8 cellular contexts compared by ENCODE assay signal in the genomic region with DNA sequence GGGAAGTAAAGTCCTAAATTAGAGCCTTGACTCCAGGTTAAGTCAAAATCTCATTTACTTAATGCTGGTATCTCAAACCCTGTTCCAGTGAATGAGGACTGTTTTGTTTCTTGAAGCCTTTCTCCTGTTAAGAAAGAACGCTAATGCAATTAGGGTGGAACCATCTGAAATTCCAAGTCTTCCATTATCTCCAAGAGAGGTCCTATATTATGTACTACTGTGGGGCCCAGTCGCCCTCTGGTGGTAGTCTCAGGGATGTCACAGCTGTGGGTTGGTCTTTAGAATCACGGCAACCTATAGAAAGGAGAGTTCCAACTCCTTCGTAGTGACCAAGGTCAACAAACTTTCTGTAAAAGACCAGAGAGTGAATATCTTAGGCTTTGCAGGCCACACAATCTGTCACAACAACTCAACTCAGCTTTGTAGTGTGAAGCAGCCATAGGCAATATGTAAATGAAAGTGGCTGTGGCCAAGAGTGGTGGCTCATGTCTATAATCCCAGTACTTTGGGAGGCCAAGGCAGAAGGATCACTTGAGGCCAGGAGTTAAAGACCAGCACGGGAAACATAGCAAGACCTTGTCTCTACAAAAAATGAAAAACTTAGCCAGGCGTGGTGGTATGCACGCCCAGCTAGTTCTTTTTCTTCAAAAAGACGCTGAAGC. TPM values are rescaled to one million over a fixed set of nuclear protein-coding genes. Genes with fewer than 3 reads are reported as not detected.
DNase-seq lines count a peak whose midpoint lies in the region; ATAC-seq, FAIRE-seq and TF ChIP-seq lines count a peak whose summit lies in the region.

No MANE protein-coding gene starts in this region.

- TF ChIP-seq POLR2A in HepG2 (IDR thresholded peaks at IDR 0.05; ENCODE audit: insufficient read depth in 1 of 2, low read depth in 2 of 2, low read length in 2 of 2): no peak

- POLR2A ChIA-PET in HepG2 (lab: Yijun Ruan, JAX): interaction anchor here (1.4 kb wide), 1 partner anchor 9 kb away, joined by 10 read pairs; the partner anchor contains the start of gene RPP38

- H3K4me1 ChIP-seq in HepG2 (ENCODE audit: insufficient read depth, low read length): peaks cover 20% of the 10 kb centered on the region

- no peak for TF ChIP-seq EP300 in HepG2 (IDR thresholded peaks at IDR 0.05; ENCODE audit: low read depth in 2 of 2, low read length in 2 of 2)
- no peak for TF ChIP-seq EP300 in HepG2 (CRISPR knock-in tag; IDR thresholded peaks at IDR 0.05; ENCODE audit: borderline replicate concordance)

- TF ChIP-seq RAD21 in HepG2 (CRISPR knock-in tag; IDR thresholded peaks at IDR 0.05): peak; percentile 58; the same call in 1 of the 2 replicates

- no peaks in the 10 kb centered on the region for H3K9me3 Mint-ChIP-seq in central memory CD8-positive, alpha-beta T cell

- no peak overlapping the region for H2AFZ ChIP-seq in HepG2 (ENCODE audit: low read length)

- ATAC-seq in HG02798 (IDR thresholded peaks at IDR 0.05; ENCODE audit: poor library complexity, unreplicated experiment): peak; percentile 82
- peak; percentile 91 for ATAC-seq in central memory CD8-positive, alpha-beta T cell (replicated peaks; ENCODE audit: extremely low read depth, poor library complexity, severe bottlenecking)
- ATAC-seq in HepG2: peak; percentile 90

- no peak overlapping the region for H3K27ac ChIP-seq in HepG2 (ENCODE audit: extremely low read length, insufficient read depth, low read length)

- FAIRE-seq in HepG2 (lab: Jason Lieb, UNC): peak; percentile 68

- no peaks in the 10 kb centered on the region for H3K4me1 Mint-ChIP-seq in central memory CD8-positive, alpha-beta T cell

- no peaks in the 10 kb centered on the region for H3K27me3 Mint-ChIP-seq in central memory CD8-positive, alpha-beta T cell

- H3K79me2 ChIP-seq in HepG2 (ENCODE audit: insufficient read depth, low read length): peaks cover 2% of the 10 kb centered on the region

- 67% methylated on average over 8 of the region's 8 CpGs for WGBS in HepG2 (ENCODE audit: low lambda C conversion rate)

- CTCF ChIA-PET in HepG2 (lab: Yijun Ruan, JAX; ENCODE audit: low intra/inter-chr PET ratio, low total read pairs): interaction anchor here (0.6 kb wide), 1 partner anchor 115 kb away, joined by 3 read pairs; no protein-coding TSS in a partner anchor

- H3K4me3 Mint-ChIP-seq in central memory CD8-positive, alpha-beta T cell: no peak overlapping the region

- no peak overlapping the region for H3K9ac ChIP-seq in HepG2 (ENCODE audit: insufficient read depth, low read depth, low read length)

- no peak overlapping the region for H3K4me3 ChIP-seq in HepG2 (replicated peaks in 1 of 3; ENCODE audit: insufficient read depth in 1 of 3, low read depth in 2 of 3, low read length in 3 of 3)

- H3K27me3 ChIP-seq in HepG2 (ENCODE audit: control insufficient read depth in 1 of 2, insufficient read depth in 2 of 2, low read length in 2 of 2): no peaks in the 10 kb centered on the region

- no peaks in the 10 kb centered on the region for H4K20me1 ChIP-seq in HepG2 (ENCODE audit: insufficient read depth, low read length)

- no peak overlapping the region for H3K27ac Mint-ChIP-seq in central memory CD8-positive, alpha-beta T cell (ENCODE audit: low read depth)

- peaks cover 11 to 40% of the 10 kb centered on the region in 2 experiments; a peak in 4 of 5 replicates for H3K36me3 ChIP-seq in HepG2 (replicated peaks in 1 of 2; ENCODE audit: control insufficient read depth in 1 of 2, insufficient read depth in 2 of 2, low read length in 2 of 2)

- H3K4me2 ChIP-seq in HepG2 (ENCODE audit: low read depth, low read length): no peak overlapping the region

- BruUV-seq in HepG2 (replicated peaks; lab: Mats Ljungman, UMichigan): no TSS peak

- in situ Hi-C loops in HepG2 (cut with HindIII; ENCODE audit: extremely low pct_ligation_motif_present, low pct_unique_long_range_greater_than_20kb): loop anchor here (10.0 kb wide), 2 partner anchors 112 to 142 kb away; no protein-coding TSS in a partner anchor

- intact Hi-C loops in HepG2 (cut with micrococcal nuclease; ENCODE audit: unreplicated experiment): loop anchor here (1.0 to 10.0 kb wide), 3 partner anchors 58 to 154 kb away; partner anchors contain the start of genes DCLRE1C and NMT2

- H3K9me3 ChIP-seq in HepG2 (ENCODE audit: low read length): no peaks in the 10 kb centered on the region

- TF ChIP-seq CTCF in HepG2 (CRISPR knock-in tag; IDR thresholded peaks at IDR 0.05): peak; percentile 88

- peak; percentile 0 for DNase-seq in NCI-H2107 (lab: John Stamatoyannopoulos, UW)
- DNase-seq in NCI-H2107 treated with DMSO at 0.1 percent for 48 hours (lab: John Stamatoyannopoulos, UW; ENCODE audit: unreplicated experiment): no peak
- peak; percentile 52 for DNase-seq in NCI-H2227 treated with DMSO at 0.1 percent for 48 hours (lab: John Stamatoyannopoulos, UW)
- DNase-seq in activated CD4-positive, alpha-beta T cell treated with anti-CD3 and anti-CD28 coated beads for 1 hour: peak; percentile 45
- DNase-seq in central memory CD8-positive, alpha-beta T cell (ENCODE audit: low spot score in 2 of 2): peak; percentile 40 to 53
- DNase-seq in HepG2 (ENCODE audit: low spot score): peak; percentile 66
- DNase-seq in stimulated activated CD4-positive, alpha-beta T cell treated with anti-CD3 and anti-CD28 coated beads, TNF-alpha, amount 100 ng/mL, for 24 hours (ENCODE audit: low read depth in 3 of 3): peak; percentile 42 to 66 (median 45)

- peaks cover 69% of the 10 kb centered on the region for H3K36me3 Mint-ChIP-seq in central memory CD8-positive, alpha-beta T cell (ENCODE audit: insufficient read depth)

TF ChIP-seq in HepG2, 621 proteins besides CTCF, POLR2A, EP300 and RAD21 (continues in another document):
- TF ChIP-seq MXI1 (IDR thresholded peaks at IDR 0.05; ENCODE audit: borderline replicate concordance, low read depth, low read length): no peak
- peak; percentile 11 for TF ChIP-seq XRCC5 (optimal IDR thresholded peaks at IDR 0.05; ENCODE audit: low read length)
- peak; percentile 23; the same call in 1 of the 2 replicates for TF ChIP-seq GATAD2A (CRISPR knock-in tag; IDR thresholded peaks at IDR 0.05)

RNA-seq across cellular contexts. Expression of gene RPP38, which starts 9.3 kb away (rescaled TPM):
- total RNA-seq in HepG2 (2016; rRNA removed; fragmentation: Illumina TruSeq; extraction: Trizol): 16.4 and 17.7 TPM in 2 replicates
- 10.8 and 11.2 TPM in 2 replicates for total RNA-seq in HepG2 (2016; cell fraction: cytosol; rRNA removed; fragmentation: Illumina TruSeq; extraction: Trizol; ENCODE audit: low read depth)
- total RNA-seq in HepG2 (2016; cell fraction: insoluble cytoplasmic fraction; rRNA removed; fragmentation: Illumina TruSeq; extraction: Trizol): 15.4 and 17.2 TPM in 2 replicates
- total RNA-seq in HepG2 (2016; cell fraction: membrane; rRNA removed; fragmentation: Illumina TruSeq; extraction: Trizol): 14.8 and 16.0 TPM in 2 replicates
- total RNA-seq in HepG2 (2016; cell fraction: nucleus; rRNA removed; fragmentation: Illumina TruSeq; extraction: Trizol): 9.0 and 9.2 TPM in 2 replicates
- polyA plus RNA-seq in HepG2 (2011; rRNA removed): 11.7 TPM in 2 replicates
- polyA plus RNA-seq in HepG2 (2011; cell fraction: cytosol; rRNA removed): 10.2 and 13.0 TPM in 2 replicates
- polyA plus RNA-seq in HepG2 (2011; cell fraction: nucleus; rRNA removed): 4.3 and 6.1 TPM in 2 replicates
- 10.0 and 11.5 TPM in 2 replicates for polyA plus RNA-seq in HepG2 (2012)
- 8.4 and 12.5 TPM in 2 replicates for polyA plus RNA-seq in HepG2 (2016; cell fraction: cytosol; fragmentation: Illumina TruSeq; extraction: Trizol; ENCODE audit: low read depth)
- 19.6 and 21.6 TPM in 2 replicates for polyA plus RNA-seq in HepG2 (2016; cell fraction: insoluble cytoplasmic fraction; fragmentation: Illumina TruSeq; extraction: Trizol; ENCODE audit: low read depth)
- polyA plus RNA-seq in HepG2 (2016; cell fraction: membrane; fragmentation: Illumina TruSeq; extraction: Trizol; ENCODE audit: low read depth): 12.4 and 12.7 TPM in 2 replicates
- 17.0 and 18.6 TPM in 2 replicates for polyA plus RNA-seq in HepG2 (2016; cell fraction: nucleus; fragmentation: Illumina TruSeq; extraction: Trizol; ENCODE audit: insufficient read depth, low read depth)
- 7.3 and 14.4 TPM in 2 replicates for polyA minus RNA-seq in HepG2 (2011; rRNA and poly(A)+ RNA removed; ENCODE audit: low replicate concordance)
- polyA minus RNA-seq in HepG2 (2011; cell fraction: cytosol; rRNA and poly(A)+ RNA removed): 4.8 and 6.3 TPM in 2 replicates
- polyA minus RNA-seq in HepG2 (2011; cell fraction: nucleus; rRNA and poly(A)+ RNA removed): 4.1 and 5.8 TPM in 2 replicates

RNA-seq across cellular contexts. Expression of gene ACBD7, which starts 17.9 kb away (rescaled TPM):
- total RNA-seq in HepG2 (2016; rRNA removed; fragmentation: Illumina TruSeq; extraction: Trizol): 2.6 and 4.0 TPM in 2 replicates
- 0.51 and 0.53 TPM in 2 replicates for total RNA-seq in HepG2 (2016; cell fraction: cytosol; rRNA removed; fragmentation: Illumina TruSeq; extraction: Trizol; ENCODE audit: low read depth)
- 3.0 and 3.6 TPM in 2 replicates for total RNA-seq in HepG2 (2016; cell fraction: insoluble cytoplasmic fraction; rRNA removed; fragmentation: Illumina TruSeq; extraction: Trizol)
- total RNA-seq in HepG2 (2016; cell fraction: membrane; rRNA removed; fragmentation: Illumina TruSeq; extraction: Trizol): 2.0 and 2.5 TPM in 2 replicates
- total RNA-seq in HepG2 (2016; cell fraction: nucleus; rRNA removed; fragmentation: Illumina TruSeq; extraction: Trizol): 0.75 and 2.1 TPM in 2 replicates
- 1.1 and 1.4 TPM in 2 replicates for polyA plus RNA-seq in HepG2 (2011; rRNA removed)
- 0.86 and 1.0 TPM in 2 replicates for polyA plus RNA-seq in HepG2 (2011; cell fraction: cytosol; rRNA removed)
- 0.40 and 0.45 TPM in 2 replicates for polyA plus RNA-seq in HepG2 (2011; cell fraction: nucleus; rRNA removed)
- polyA plus RNA-seq in HepG2 (2012): 1.1 and 2.4 TPM in 2 replicates
- polyA plus RNA-seq in HepG2 (2016; cell fraction: cytosol; fragmentation: Illumina TruSeq; extraction: Trizol; ENCODE audit: low read depth): 0.33 and 0.47 TPM in 2 replicates
- 3.1 and 3.6 TPM in 2 replicates for polyA plus RNA-seq in HepG2 (2016; cell fraction: insoluble cytoplasmic fraction; fragmentation: Illumina TruSeq; extraction: Trizol; ENCODE audit: low read depth)
- polyA plus RNA-seq in HepG2 (2016; cell fraction: membrane; fragmentation: Illumina TruSeq; extraction: Trizol; ENCODE audit: low read depth): 1.2 and 1.4 TPM in 2 replicates
- polyA plus RNA-seq in HepG2 (2016; cell fraction: nucleus; fragmentation: Illumina TruSeq; extraction: Trizol; ENCODE audit: insufficient read depth, low read depth): 0.85 and 1.2 TPM in 2 replicates
- polyA minus RNA-seq in HepG2 (2011; rRNA and poly(A)+ RNA removed; ENCODE audit: low replicate concordance): 0.21 and 0.90 TPM in 2 replicates
- polyA minus RNA-seq in HepG2 (2011; cell fraction: cytosol; rRNA and poly(A)+ RNA removed): 0.59 and 2.2 TPM in 2 replicates
- 1.8 and 2.0 TPM in 2 replicates for polyA minus RNA-seq in HepG2 (2011; cell fraction: nucleus; rRNA and poly(A)+ RNA removed)
